Comparison of ENCODE assay signal across 15 cellular contexts in genomic region chr6:113351183-113351834, GRCh38.
DNase-seq lines count a peak whose midpoint lies in the region; ATAC-seq, FAIRE-seq and TF ChIP-seq lines count a peak whose summit lies in the region.
"Had no signal": no experiment of that assay in that cellular context is flagged by ENCODE, and none has a peak within 500 bp of the region (broad histone marks: within the 10 kb centered on the region; RNA-seq: fewer than 3 reads in every experiment).

No MANE protein-coding gene starts in this region.

- FAIRE-seq in endometrium (lab: Jason Lieb, UNC): peak; percentile 97
- FAIRE-seq: GM12891 had no signal

- H3K36me3 ChIP-seq in vagina: no peaks in the 10 kb centered on the region

- TF ChIP-seq CTCF in nephron (IDR thresholded peaks at IDR 0.05; ENCODE audit: unreplicated experiment in 3 of 3) (no peak), vagina (IDR thresholded peaks at IDR 0.05) (no peak)

- TF ChIP-seq POLR2A in vagina (IDR thresholded peaks at IDR 0.05): no peak

- no peaks in the 10 kb centered on the region for H3K36me3 Mint-ChIP-seq in nephron (ENCODE audit: low read depth)
- H3K36me3 Mint-ChIP-seq: stimulated activated memory B cell treated with anti-CD40 and anti-IgM and Interleukin-4, amounts not matched to agents 10 μg/mL and 1 μg/mL and 100 μg/mL, for 72 hours had no signal

- no peak overlapping the region for H3K4me3 ChIP-seq in vagina

- peaks cover 33% of the 10 kb centered on the region for H3K4me1 Mint-ChIP-seq in nephron

- H3K27me3 ChIP-seq in vagina: no peaks in the 10 kb centered on the region

- intact Hi-C loops in vagina (cut with DNase I): no loop called here

- peaks cover 21% of the 10 kb centered on the region for H3K4me1 ChIP-seq in vagina

- H3K27ac Mint-ChIP-seq in nephron: peak overlapping the region; percentile 6 to 58 (median 55)
- H3K27ac Mint-ChIP-seq: stimulated activated memory B cell treated with anti-CD40 and anti-IgM and Interleukin-4, amounts not matched to agents 10 μg/mL and 1 μg/mL and 100 μg/mL, for 72 hours had no signal

- no peaks in the 10 kb centered on the region for H3K9me3 Mint-ChIP-seq in nephron
- H3K9me3 Mint-ChIP-seq: stimulated activated memory B cell treated with anti-CD40 and anti-IgM and Interleukin-4, amounts not matched to agents 10 μg/mL and 1 μg/mL and 100 μg/mL, for 72 hours had no signal

- ATAC-seq in GM18907 (IDR thresholded peaks at IDR 0.05; ENCODE audit: unreplicated experiment) (no peak), HG02678 (IDR thresholded peaks at IDR 0.05; ENCODE audit: unreplicated experiment) (no peak), GM18498 (IDR thresholded peaks at IDR 0.05; ENCODE audit: unreplicated experiment) (no peak)
- ATAC-seq: stimulated activated memory B cell treated with anti-CD40 and anti-IgM and Interleukin-4, amounts not matched to agents 10 μg/mL and 1 μg/mL and 100 μg/mL, for 72 hours had no signal

- DNase-seq in EL (peak; percentile 85), OCI-M1 (lab: John Stamatoyannopoulos, UW) (peak; percentile 79), vagina (ENCODE audit: extremely low spot score in 2 of 2) (no peak)
- DNase-seq: cerebellar nuclear complex; NCI-H2227 treated with DMSO at 0.1 percent for 48 hours; nucleus accumbens; SIG-M5; stimulated activated CD4-positive, alpha-beta T cell treated with anti-CD3 and anti-CD28 coated beads, Interleukin-1b, Interleukin-23, amount 100 ng/mL, for 48 hours had no signal

- H3K27ac ChIP-seq in vagina: no peak overlapping the region

- no peaks in the 10 kb centered on the region for H3K27me3 Mint-ChIP-seq in nephron (ENCODE audit: low read depth)

- no peak overlapping the region for H3K4me3 Mint-ChIP-seq in nephron
- H3K4me3 Mint-ChIP-seq: stimulated activated memory B cell treated with anti-CD40 and anti-IgM and Interleukin-4, amounts not matched to agents 10 μg/mL and 1 μg/mL and 100 μg/mL, for 72 hours had no signal

- no peaks in the 10 kb centered on the region for H3K9me3 ChIP-seq in vagina

Comparison
In these comparisons a context has a peak if more than half of its experiments do, and no peak if none do; other contexts are left out.
1. DNase-seq: peak in EL (single experiment) and OCI-M1 (single experiment); none in vagina (0 of 2).